ENCODE assay signal across 5 cellular contexts in the genomic region with DNA sequence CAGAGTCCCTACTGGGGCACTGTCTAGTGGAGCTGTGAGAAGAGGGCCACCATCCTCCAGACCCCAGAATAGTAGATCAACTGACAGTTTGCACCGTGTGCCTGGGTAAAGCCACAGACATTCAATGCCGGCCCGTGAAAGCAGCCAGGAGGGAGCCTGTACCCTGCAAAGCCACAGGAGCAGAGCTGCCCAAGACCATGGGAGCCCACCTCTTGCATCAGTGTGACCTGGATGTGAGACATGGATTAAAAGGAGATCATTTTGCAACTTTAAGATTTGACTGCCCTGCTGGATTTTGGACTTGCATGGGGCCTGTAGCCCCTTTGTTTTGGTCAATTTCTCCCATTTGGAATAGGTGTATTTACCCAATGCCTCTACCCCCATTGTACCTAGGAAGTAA. TPM values are rescaled to one million over a fixed set of nuclear protein-coding genes. Genes with fewer than 3 reads are reported as not detected.
DNase-seq lines count a peak whose midpoint lies in the region; ATAC-seq and TF ChIP-seq lines count a peak whose summit lies in the region.
"Not testable (repeated sequence)": the region's sequence is repeated elsewhere in the genome, so short reads cannot be mapped to it uniquely, and the experiment has no call there.

No MANE protein-coding gene starts in this region.

- not testable (repeated sequence) for H3K9me3 ChIP-seq in colonic mucosa, suprapubic skin

- WGBS in suprapubic skin: 89% methylated on average over 3 of the region's 3 CpGs

- not testable (repeated sequence) for TF ChIP-seq CTCF in colonic mucosa (IDR thresholded peaks at IDR 0.05); suprapubic skin (IDR thresholded peaks at IDR 0.05)

- not testable (repeated sequence) for H3K36me3 ChIP-seq in colonic mucosa, suprapubic skin

- H3K4me3 ChIP-seq in colonic mucosa, suprapubic skin: not testable (repeated sequence)

- H3K27me3 ChIP-seq in colonic mucosa, suprapubic skin: not testable (repeated sequence)

- intact Hi-C loops in colonic mucosa (cut with DNase I); posterior vena cava (cut with DNase I): not testable (repeated sequence)

- not testable (repeated sequence) for H3K9me3 Mint-ChIP-seq in stimulated activated naive CD8-positive, alpha-beta T cell treated with anti-CD3 and anti-CD28 coated beads, Interleukin-15, amount 100 ng/mL, for 72 hours

- not testable (repeated sequence) for H3K4me1 ChIP-seq in colonic mucosa, suprapubic skin

- peak overlapping the region; percentile 15 to 55 for H3K27ac Mint-ChIP-seq in stimulated activated naive CD8-positive, alpha-beta T cell treated with anti-CD3 and anti-CD28 coated beads, Interleukin-15, amount 100 ng/mL, for 72 hours

- H3K27me3 Mint-ChIP-seq in stimulated activated naive CD8-positive, alpha-beta T cell treated with anti-CD3 and anti-CD28 coated beads, Interleukin-15, amount 100 ng/mL, for 72 hours: not testable (repeated sequence)

- not testable (repeated sequence) for H3K4me1 Mint-ChIP-seq in stimulated activated naive CD8-positive, alpha-beta T cell treated with anti-CD3 and anti-CD28 coated beads, Interleukin-15, amount 100 ng/mL, for 72 hours

- not testable (repeated sequence) for TF ChIP-seq EP300 in suprapubic skin (IDR thresholded peaks at IDR 0.05)

- not testable (repeated sequence) for ATAC-seq in stimulated activated naive CD8-positive, alpha-beta T cell treated with anti-CD3 and anti-CD28 coated beads, Interleukin-15, amount 100 ng/mL, for 72 hours

- DNase-seq in colonic mucosa (peak; percentile 10), mesenteric fat pad (ENCODE audit: low spot score) (peak; percentile 47), posterior vena cava (ENCODE audit: low spot score) (peak; percentile 40), suprapubic skin (ENCODE audit: low spot score in 2 of 2) (peak; percentile 16 to 56)
- DNase-seq in stimulated activated naive CD8-positive, alpha-beta T cell treated with anti-CD3 and anti-CD28 coated beads, Interleukin-15, amount 100 ng/mL, for 72 hours: not testable (repeated sequence)

- not testable (repeated sequence) for H3K27ac ChIP-seq in colonic mucosa, suprapubic skin

- H3K4me3 Mint-ChIP-seq in stimulated activated naive CD8-positive, alpha-beta T cell treated with anti-CD3 and anti-CD28 coated beads, Interleukin-15, amount 100 ng/mL, for 72 hours: not testable (repeated sequence)

- not testable (repeated sequence) for H3K9ac ChIP-seq in colonic mucosa (ENCODE audit: low read depth in 2 of 2, low read length in 2 of 2)

- not testable (repeated sequence) for TF ChIP-seq POLR2A in suprapubic skin (IDR thresholded peaks at IDR 0.05)

RNA-seq across cellular contexts. Expression of gene WHAMM, which starts 56.6 kb away (rescaled TPM):
- 10 to 100 TPM; 11.9 to 13.1 TPM for total RNA-seq in colonic mucosa
- total RNA-seq in mesenteric fat pad: 7.8 TPM
- total RNA-seq in posterior vena cava: 1 to 10 TPM; 6.7 to 9.5 TPM
- total RNA-seq in suprapubic skin: 10 to 100 TPM in 3 of 4 donors, 1 to 10 TPM in 1; 8.1 to 15.9 (median 10.4) TPM
